In the genomic region with DNA sequence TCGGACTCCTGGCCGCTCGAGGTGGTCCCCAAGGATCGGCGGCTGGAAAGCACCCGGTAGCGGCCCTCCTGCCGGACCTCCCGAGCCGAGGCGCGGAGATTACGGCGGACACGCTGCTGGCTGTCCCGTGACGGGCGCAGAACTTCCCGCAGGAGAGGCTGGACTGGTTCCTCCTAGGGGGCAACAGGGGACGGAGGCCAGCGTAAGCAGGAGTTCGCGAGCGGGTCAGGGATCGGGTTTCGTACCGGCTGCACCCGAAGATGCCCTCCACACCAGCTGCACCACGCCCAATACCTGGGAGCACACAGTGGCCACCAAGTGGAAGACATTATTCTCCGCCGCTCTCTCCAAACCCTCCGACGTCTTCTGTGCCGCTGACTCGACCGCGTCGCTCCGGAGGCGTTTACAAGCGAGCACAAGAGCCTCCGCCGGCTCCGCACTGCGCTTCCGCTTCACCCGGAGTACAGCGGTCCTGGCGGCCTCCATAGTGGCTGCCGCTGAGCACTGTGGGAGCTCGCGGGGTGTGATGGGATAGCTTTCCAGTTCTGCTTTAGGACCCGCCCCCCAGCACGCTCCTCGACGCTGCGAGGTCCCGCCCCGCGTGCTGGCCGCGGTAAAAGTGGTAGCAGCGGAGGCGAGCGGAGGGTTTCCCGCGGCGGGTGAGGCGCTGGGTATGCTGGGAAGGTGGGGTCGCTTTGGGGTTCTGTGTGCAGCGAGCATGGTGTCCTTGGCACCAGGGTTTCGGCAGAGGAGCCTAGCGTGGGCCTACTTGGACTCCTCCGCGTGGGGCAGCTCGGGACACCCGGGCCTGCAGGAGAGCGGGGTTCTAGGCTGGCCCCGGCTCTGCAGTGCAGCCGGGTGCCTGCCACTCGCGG, we compare ENCODE assay signal across 1 cellular context.
TF ChIP-seq lines count a peak whose summit lies in the region.

A gene with protein sequence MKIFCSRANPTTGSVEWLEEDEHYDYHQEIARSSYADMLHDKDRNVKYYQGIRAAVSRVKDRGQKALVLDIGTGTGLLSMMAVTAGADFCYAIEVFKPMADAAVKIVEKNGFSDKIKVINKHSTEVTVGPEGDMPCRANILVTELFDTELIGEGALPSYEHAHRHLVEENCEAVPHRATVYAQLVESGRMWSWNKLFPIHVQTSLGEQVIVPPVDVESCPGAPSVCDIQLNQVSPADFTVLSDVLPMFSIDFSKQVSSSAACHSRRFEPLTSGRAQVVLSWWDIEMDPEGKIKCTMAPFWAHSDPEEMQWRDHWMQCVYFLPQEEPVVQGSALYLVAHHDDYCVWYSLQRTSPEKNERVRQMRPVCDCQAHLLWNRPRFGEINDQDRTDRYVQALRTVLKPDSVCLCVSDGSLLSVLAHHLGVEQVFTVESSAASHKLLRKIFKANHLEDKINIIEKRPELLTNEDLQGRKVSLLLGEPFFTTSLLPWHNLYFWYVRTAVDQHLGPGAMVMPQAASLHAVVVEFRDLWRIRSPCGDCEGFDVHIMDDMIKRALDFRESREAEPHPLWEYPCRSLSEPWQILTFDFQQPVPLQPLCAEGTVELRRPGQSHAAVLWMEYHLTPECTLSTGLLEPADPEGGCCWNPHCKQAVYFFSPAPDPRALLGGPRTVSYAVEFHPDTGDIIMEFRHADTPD (plus strand): TSS at position 579 of the 875 bp plus-strand sequence. CDS start 4,961 bp downstream, outside the sequence.
A gene (minus strand): TSS at position 506 of the 875 bp plus-strand sequence. CDS start 20 bp downstream, at position 486.

TF ChIP-seq in liver, 16 proteins besides CTCF, POLR2A, EP300 and RAD21 (continued from another document):
- TF ChIP-seq, protein P1, sequence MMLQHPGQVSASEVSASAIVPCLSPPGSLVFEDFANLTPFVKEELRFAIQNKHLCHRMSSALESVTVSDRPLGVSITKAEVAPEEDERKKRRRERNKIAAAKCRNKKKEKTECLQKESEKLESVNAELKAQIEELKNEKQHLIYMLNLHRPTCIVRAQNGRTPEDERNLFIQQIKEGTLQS (IDR thresholded peaks at IDR 0.05): no peak
- TF ChIP-seq EGR1 (IDR thresholded peaks at IDR 0.05; ENCODE audit: low read depth in 2 of 2) (peak in 1 of 2 donors; percentile 73), GABPA (IDR thresholded peaks at IDR 0.05 in 1 of 2, conservative IDR thresholded peaks at IDR 0.05 in 1 of 2) (peak in 1 of 2 donors; percentile 85), RXRA (IDR thresholded peaks at IDR 0.05) (peak; percentile 30 to 42), FOXA2 (IDR thresholded peaks at IDR 0.05) (no peak), FOXA1 (IDR thresholded peaks at IDR 0.05) (no peak)
- TF ChIP-seq, protein P2, sequence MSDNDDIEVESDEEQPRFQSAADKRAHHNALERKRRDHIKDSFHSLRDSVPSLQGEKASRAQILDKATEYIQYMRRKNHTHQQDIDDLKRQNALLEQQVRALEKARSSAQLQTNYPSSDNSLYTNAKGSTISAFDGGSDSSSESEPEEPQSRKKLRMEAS (IDR thresholded peaks at IDR 0.05): peak; percentile 93
